ENCODE assay signal across 17 cellular contexts in the genomic region with DNA sequence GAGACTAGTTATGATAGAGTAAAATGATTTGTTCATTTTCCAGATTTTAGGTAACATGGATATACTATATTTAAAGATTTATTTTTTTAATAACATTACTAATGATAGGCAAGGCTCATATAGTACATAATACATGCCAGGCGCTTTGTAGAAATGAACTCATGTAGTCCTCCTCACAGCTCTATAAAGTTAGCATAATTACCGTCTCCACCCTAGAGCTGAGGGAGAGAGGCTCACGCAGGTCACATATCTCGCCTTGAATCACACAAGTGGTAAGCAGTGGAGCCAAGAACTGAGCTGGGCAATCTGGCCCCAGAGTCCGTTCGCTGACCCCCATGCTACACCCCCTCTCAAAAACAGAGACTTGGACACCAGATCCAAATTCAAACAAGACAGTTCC.
DNase-seq lines count a peak whose midpoint lies in the region; ATAC-seq and TF ChIP-seq lines count a peak whose summit lies in the region.
"Had no signal": no experiment of that assay in that cellular context is flagged by ENCODE, and none has a peak within 500 bp of the region (broad histone marks: within the 10 kb centered on the region; RNA-seq: fewer than 3 reads in every experiment).

No MANE protein-coding gene starts in this region.

- H3K4me1 ChIP-seq in tibial artery: peaks cover 0 to 48% (median 29%) of the 10 kb centered on the region in 4 donors

- H3K4me3 ChIP-seq in tibial artery: no peak overlapping the region
- H3K4me3 ChIP-seq: BLaER1 treated with 17β-estradiol and CSF1 and Interleukin-3, amounts not matched to agents 10 nM and 100 nM; GM12878; GM23338 had no signal

- H3K4me3 Mint-ChIP-seq in activated CD4-positive, alpha-beta T cell treated with anti-CD3 and anti-CD28 coated beads for 36 hours: no peak overlapping the region
- H3K4me3 Mint-ChIP-seq: GM23338, HFFc6 had no signal

- no peak for TF ChIP-seq CTCF in tibial artery (IDR thresholded peaks at IDR 0.05)

- peaks cover 10% of the 10 kb centered on the region for H3K9me3 Mint-ChIP-seq in activated CD4-positive, alpha-beta T cell treated with anti-CD3 and anti-CD28 coated beads for 36 hours (ENCODE audit: low read depth)

- H3K27ac Mint-ChIP-seq in activated CD4-positive, alpha-beta T cell treated with anti-CD3 and anti-CD28 coated beads for 36 hours: peak overlapping the region; percentile 40
- H3K27ac Mint-ChIP-seq: GM23338, HFFc6 had no signal

- H3K9me3 ChIP-seq in tibial artery: no peaks in the 10 kb centered on the region

- peaks cover 12% of the 10 kb centered on the region for H3K36me3 Mint-ChIP-seq in activated CD4-positive, alpha-beta T cell treated with anti-CD3 and anti-CD28 coated beads for 36 hours (ENCODE audit: low read depth)

- POLR2A ChIA-PET in activated CD4-positive, alpha-beta T cell treated with anti-CD3 and anti-CD28 coated beads for 36 hours (lab: Charles Lee): no interaction called here

- no peak for DNase-seq in activated CD4-positive, alpha-beta T cell treated with anti-CD3 and anti-CD28 coated beads for 36 hours
- DNase-seq in activated CD4-positive, alpha-beta T cell treated with anti-CD3 and anti-CD28 coated beads for 48 hours: no peak
- DNase-seq in left colon (no peak), tibial artery (no peak), amygdala (lab: John Stamatoyannopoulos, UW) (no peak), kidney glomerular epithelial cell (lab: John Stamatoyannopoulos, UW) (no peak), iPS-NIHi11 (ENCODE audit: low spot score) (no peak)
- DNase-seq: 8988T; ACHN; CD4-positive, CD25-positive, alpha-beta regulatory T cell; DMS79; HCEC 1CT; HFFc6 had no signal

- H3K27ac ChIP-seq in tibial artery: peak overlapping the region; percentile 79 to 85
- H3K27ac ChIP-seq: HL-60 had no signal

- no peak for ATAC-seq in activated CD4-positive, alpha-beta T cell treated with anti-CD3 and anti-CD28 coated beads for 36 hours
- peak; percentile 94 for ATAC-seq in left colon
- ATAC-seq: GM12878, GM23338 had no signal

- peaks cover 43% of the 10 kb centered on the region for H3K4me1 Mint-ChIP-seq in activated CD4-positive, alpha-beta T cell treated with anti-CD3 and anti-CD28 coated beads for 36 hours

- intact Hi-C loops in activated CD4-positive, alpha-beta T cell treated with anti-CD3 and anti-CD28 coated beads for 36 hours (cut with DNase I, micrococcal nuclease): loop anchor here in 1 of 2 experiments (2.0 kb wide), 1 partner anchor 287 kb away; no protein-coding TSS in a partner anchor
- intact Hi-C loops in left colon (cut with DNase I, micrococcal nuclease): no loop called here
- intact Hi-C loops in tibial artery (cut with DNase I; ENCODE audit: low total_unique reads): no loop called here

- H3K36me3 ChIP-seq in tibial artery: peaks cover 0 to under 1% (median under 1%) of the 10 kb centered on the region in 3 donors

- no peaks in the 10 kb centered on the region for H3K27me3 Mint-ChIP-seq in activated CD4-positive, alpha-beta T cell treated with anti-CD3 and anti-CD28 coated beads for 36 hours
- H3K27me3 Mint-ChIP-seq: CD4-positive, CD25-positive, alpha-beta regulatory T cell had no signal

- CTCF ChIA-PET in activated CD4-positive, alpha-beta T cell treated with anti-CD3 and anti-CD28 coated beads for 36 hours (lab: Charles Lee): no interaction called here

- no peaks in the 10 kb centered on the region for H3K27me3 ChIP-seq in tibial artery
- H3K27me3 ChIP-seq: BLaER1 treated with 17β-estradiol and CSF1 and Interleukin-3, amounts not matched to agents 10 nM and 100 nM had no signal
